ENCODE assay signal across 26 cellular contexts in the genomic region with DNA sequence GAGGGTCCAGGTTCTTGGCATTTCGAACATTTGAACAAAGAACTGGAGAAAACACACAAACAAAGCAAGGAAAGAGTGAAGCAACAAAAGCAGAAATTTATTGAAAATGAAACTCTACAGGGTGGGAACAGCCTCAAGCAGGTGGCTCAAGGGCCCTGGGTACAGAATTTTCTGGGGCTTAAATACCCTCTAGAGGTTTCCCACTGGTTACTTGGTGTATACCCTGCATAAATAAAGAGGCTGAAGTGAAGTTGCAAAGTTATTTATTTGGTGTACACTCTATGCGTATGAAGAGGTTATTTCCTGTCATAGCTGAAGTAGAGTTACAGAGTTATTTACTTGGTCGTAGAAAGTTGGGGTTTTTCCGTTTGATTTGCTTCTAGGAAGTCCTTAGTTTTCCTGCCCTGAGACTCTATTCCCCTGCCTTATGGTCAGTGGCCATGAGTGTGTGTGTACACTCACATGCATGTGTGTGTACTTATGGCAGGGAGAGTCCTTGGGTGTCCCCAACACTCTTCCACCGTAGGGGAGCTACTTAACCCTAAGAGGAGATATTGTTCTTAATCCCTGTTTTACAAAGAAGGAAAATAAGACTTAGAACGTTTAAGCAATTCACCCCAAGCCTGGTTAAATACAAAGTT. TPM values are rescaled to one million over a fixed set of nuclear protein-coding genes. Genes with fewer than 3 reads are reported as not detected.
DNase-seq lines count a peak whose midpoint lies in the region; ATAC-seq, FAIRE-seq and TF ChIP-seq lines count a peak whose summit lies in the region.
"Had no signal": no experiment of that assay in that cellular context is flagged by ENCODE, and none has a peak within 500 bp of the region (broad histone marks: within the 10 kb centered on the region; RNA-seq: fewer than 3 reads in every experiment).

No MANE protein-coding gene starts in this region.

- H3K4me1 ChIP-seq in HepG2 (ENCODE audit: insufficient read depth, low read length): peaks cover 37% of the 10 kb centered on the region
- peaks cover 0 to 7% (median 3%) of the 10 kb centered on the region in 4 donors for H3K4me1 ChIP-seq in right lobe of liver
- peaks cover 9% of the 10 kb centered on the region for H3K4me1 ChIP-seq in lower lobe of right lung
- H3K4me1 ChIP-seq: SJCRH30 had no signal

- WGBS in HepG2 (ENCODE audit: low lambda C conversion rate): 12% methylated on average over 6 of the region's 6 CpGs
- WGBS in right lobe of liver (ENCODE audit: insufficient coverage, low coverage, low lambda C conversion rate, missing lambda C conversion rate): 74% methylated on average over 6 of the region's 6 CpGs

- in situ Hi-C loops in HepG2 (cut with HindIII; ENCODE audit: extremely low pct_ligation_motif_present, low pct_unique_long_range_greater_than_20kb): no loop called here

- POLR2A ChIA-PET in HepG2 (lab: Yijun Ruan, JAX): no interaction called here

- H3K4me3 ChIP-seq in HepG2 (replicated peaks in 1 of 3; ENCODE audit: insufficient read depth in 1 of 3, low read depth in 2 of 3, low read length in 3 of 3): no peak overlapping the region
- no peak overlapping the region for H3K4me3 ChIP-seq in right lobe of liver
- H3K4me3 ChIP-seq in lower lobe of right lung: no peak overlapping the region
- H3K4me3 ChIP-seq: Peyer's patch, SJCRH30 had no signal

- H3K36me3 ChIP-seq in HepG2 (replicated peaks in 1 of 2; ENCODE audit: control insufficient read depth in 1 of 2, insufficient read depth in 2 of 2, low read length in 2 of 2) (no peaks in the 10 kb centered on the region), right lobe of liver (no peaks in the 10 kb centered on the region), lower lobe of right lung (no peaks in the 10 kb centered on the region)
- H3K36me3 ChIP-seq: Peyer's patch, SJCRH30 had no signal

- FAIRE-seq in HepG2 (lab: Jason Lieb, UNC): no peak
- FAIRE-seq: G401.6, H54, HTR-8/SVneo had no signal

- H3K27me3 ChIP-seq in HepG2 (ENCODE audit: control insufficient read depth in 1 of 2, insufficient read depth in 2 of 2, low read length in 2 of 2): peaks cover 0 to 7% of the 10 kb centered on the region in 2 experiments; a peak in 1 of 5 replicates
- H3K27me3 ChIP-seq in right lobe of liver: no peaks in the 10 kb centered on the region
- H3K27me3 ChIP-seq in lower lobe of right lung (ENCODE audit: low read depth): no peaks in the 10 kb centered on the region
- H3K27me3 ChIP-seq: Peyer's patch, SJCRH30 had no signal

- H3K27ac ChIP-seq in HepG2 (ENCODE audit: extremely low read length, insufficient read depth, low read length): no peak overlapping the region
- no peak overlapping the region for H3K27ac ChIP-seq in right lobe of liver
- no peak overlapping the region for H3K27ac ChIP-seq in lower lobe of right lung
- H3K27ac ChIP-seq: KMS-11, Peyer's patch, SJCRH30 had no signal

- BruUV-seq in HepG2 (replicated peaks; lab: Mats Ljungman, UMichigan): no TSS peak

- peak; percentile 21; the same call in 1 of the 3 replicates for ATAC-seq in HepG2
- ATAC-seq in right lobe of liver: no peak
- peak; percentile 46 for ATAC-seq in HG03432 (IDR thresholded peaks at IDR 0.05; ENCODE audit: unreplicated experiment)
- peak; percentile 67 to 81 for ATAC-seq in lower lobe of right lung
- no peak for ATAC-seq in HG03045 (IDR thresholded peaks at IDR 0.05; ENCODE audit: unreplicated experiment)
- ATAC-seq: CD8-positive, alpha-beta T cell; T-cell had no signal

- CTCF ChIA-PET in HepG2 (lab: Yijun Ruan, JAX; ENCODE audit: low intra/inter-chr PET ratio, low total read pairs): no interaction called here

- no peak overlapping the region for H3K9ac ChIP-seq in HepG2 (ENCODE audit: insufficient read depth, low read depth, low read length)
- H3K9ac ChIP-seq: KMS-11 had no signal

- H2AFZ ChIP-seq in HepG2 (ENCODE audit: low read length): no peak overlapping the region

- TF ChIP-seq CTCF in HepG2 (CRISPR knock-in tag; IDR thresholded peaks at IDR 0.05) (no peak), right lobe of liver (IDR thresholded peaks at IDR 0.05) (no peak), lower lobe of right lung (IDR thresholded peaks at IDR 0.05) (no peak)

- H3K4me2 ChIP-seq in HepG2 (ENCODE audit: low read depth, low read length): no peak overlapping the region
- H3K4me2 ChIP-seq: KMS-11 had no signal

- TF ChIP-seq EP300 in HepG2 (IDR thresholded peaks at IDR 0.05; ENCODE audit: low read depth in 2 of 2, low read length in 2 of 2) (no peak), HepG2 (CRISPR knock-in tag; IDR thresholded peaks at IDR 0.05; ENCODE audit: borderline replicate concordance) (no peak)

- no peaks in the 10 kb centered on the region for H3K79me2 ChIP-seq in HepG2 (ENCODE audit: insufficient read depth, low read length)

- DNase-seq in HepG2 (ENCODE audit: low spot score) (no peak), right lobe of liver (no peak), lower lobe of right lung (no peak), NCI-H1092 (lab: John Stamatoyannopoulos, UW) (no peak), RKO (ENCODE audit: low spot score) (no peak), activated T-cell treated with anti-CD3 and anti-CD28 coated beads for 4 hours (no peak)
- DNase-seq: 8988T; AML-193; C1 segment of cervical spinal cord; CD8-positive, alpha-beta T cell; HFFc6; IMR-90; NCI-H1105; NCI-H146; NCI-H2029; NCI-H2227 treated with DMSO at 0.1 percent for 48 hours; NCI-H510A; Peyer's patch; SJCRH30; T-cell had no signal

- TF ChIP-seq POLR2A in HepG2 (IDR thresholded peaks at IDR 0.05; ENCODE audit: insufficient read depth in 1 of 2, low read depth in 2 of 2, low read length in 2 of 2) (no peak), right lobe of liver (IDR thresholded peaks at IDR 0.05) (no peak)

- intact Hi-C loops in HepG2 (cut with micrococcal nuclease; ENCODE audit: unreplicated experiment) (no loop called here), right lobe of liver (cut with DNase I) (no loop called here), lower lobe of right lung (cut with DNase I) (no loop called here)

- H4K20me1 ChIP-seq in HepG2 (ENCODE audit: insufficient read depth, low read length): no peaks in the 10 kb centered on the region

- no peak for TF ChIP-seq RAD21 in HepG2 (CRISPR knock-in tag; IDR thresholded peaks at IDR 0.05)

- H3K9me3 ChIP-seq in HepG2 (ENCODE audit: low read length): no peaks in the 10 kb centered on the region
- no peaks in the 10 kb centered on the region for H3K9me3 ChIP-seq in right lobe of liver
- no peaks in the 10 kb centered on the region for H3K9me3 ChIP-seq in lower lobe of right lung
- H3K9me3 ChIP-seq: Peyer's patch, SJCRH30 had no signal

TF ChIP-seq in HepG2, 621 proteins besides CTCF, POLR2A, EP300 and RAD21:
- TF ChIP-seq, protein P1, sequence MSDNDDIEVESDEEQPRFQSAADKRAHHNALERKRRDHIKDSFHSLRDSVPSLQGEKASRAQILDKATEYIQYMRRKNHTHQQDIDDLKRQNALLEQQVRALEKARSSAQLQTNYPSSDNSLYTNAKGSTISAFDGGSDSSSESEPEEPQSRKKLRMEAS (IDR thresholded peaks at IDR 0.05): no peak
- no peak for TF ChIP-seq ZNF777 (CRISPR knock-in tag; IDR thresholded peaks at IDR 0.05)
- no peak for TF ChIP-seq ZFAT (CRISPR knock-in tag; conservative IDR thresholded peaks at IDR 0.05)
- no peak for TF ChIP-seq NRL (CRISPR knock-in tag; IDR thresholded peaks at IDR 0.05; ENCODE audit: borderline replicate concordance)
- TF ChIP-seq ATF1 (CRISPR knock-in tag; IDR thresholded peaks at IDR 0.05): no peak
- TF ChIP-seq NFKBIZ (CRISPR knock-in tag; IDR thresholded peaks at IDR 0.05): no peak

RNA-seq across cellular contexts. Expression of gene SMCO4, which starts 5.6 kb away (rescaled TPM):
- 26.8 and 28.5 TPM in 2 replicates for total RNA-seq in HepG2 (2016; rRNA removed; fragmentation: Illumina TruSeq; extraction: Trizol)
- 32.8 and 44.9 TPM in 2 replicates for total RNA-seq in HepG2 (2016; cell fraction: cytosol; rRNA removed; fragmentation: Illumina TruSeq; extraction: Trizol; ENCODE audit: low read depth)
- 24.0 and 27.8 TPM in 2 replicates for total RNA-seq in HepG2 (2016; cell fraction: insoluble cytoplasmic fraction; rRNA removed; fragmentation: Illumina TruSeq; extraction: Trizol)
- total RNA-seq in HepG2 (2016; cell fraction: membrane; rRNA removed; fragmentation: Illumina TruSeq; extraction: Trizol): 39.9 and 58.1 TPM in 2 replicates
- total RNA-seq in HepG2 (2016; cell fraction: nucleus; rRNA removed; fragmentation: Illumina TruSeq; extraction: Trizol): 9.4 and 14.7 TPM in 2 replicates
- polyA plus RNA-seq in HepG2 (2011; rRNA removed): 10.6 and 11.7 TPM in 2 replicates
- polyA plus RNA-seq in HepG2 (2011; cell fraction: cytosol; rRNA removed): 8.0 and 8.3 TPM in 2 replicates
- 7.7 and 10.0 TPM in 2 replicates for polyA plus RNA-seq in HepG2 (2011; cell fraction: nucleus; rRNA removed)
- polyA plus RNA-seq in HepG2 (2012): 19.1 and 21.9 TPM in 2 replicates
- polyA plus RNA-seq in HepG2 (2016; cell fraction: cytosol; fragmentation: Illumina TruSeq; extraction: Trizol; ENCODE audit: low read depth): 45.6 and 73.6 TPM in 2 replicates
- 34.5 and 47.2 TPM in 2 replicates for polyA plus RNA-seq in HepG2 (2016; cell fraction: insoluble cytoplasmic fraction; fragmentation: Illumina TruSeq; extraction: Trizol; ENCODE audit: low read depth)
- polyA plus RNA-seq in HepG2 (2016; cell fraction: membrane; fragmentation: Illumina TruSeq; extraction: Trizol; ENCODE audit: low read depth): 48.5 and 75.7 TPM in 2 replicates
- 26.9 and 36.1 TPM in 2 replicates for polyA plus RNA-seq in HepG2 (2016; cell fraction: nucleus; fragmentation: Illumina TruSeq; extraction: Trizol; ENCODE audit: insufficient read depth, low read depth)
- 1.9 and 16.7 TPM in 2 replicates for polyA minus RNA-seq in HepG2 (2011; rRNA and poly(A)+ RNA removed; ENCODE audit: low replicate concordance)
- polyA minus RNA-seq in HepG2 (2011; cell fraction: cytosol; rRNA and poly(A)+ RNA removed): 3.5 TPM in 1 of 2 replicates, not detected in the other
- 2.2 and 6.6 TPM in 2 replicates for polyA minus RNA-seq in HepG2 (2011; cell fraction: nucleus; rRNA and poly(A)+ RNA removed)
- 100 to 1,000 TPM in 1 of 6 experiments, 10 to 100 TPM in 5; 43.5 to 106 (median 51.8) TPM for total RNA-seq in right lobe of liver
- 73.5 TPM for total RNA-seq in lower lobe of right lung

Comparison
In these comparisons a context has a peak if more than half of its experiments do, and no peak if none do; other contexts are left out.
1. ATAC-seq: peak in HepG2 (single experiment), HG03432 (single experiment) and lower lobe of right lung (2 of 2); none in right lobe of liver (0 of 4) and HG03045 (single experiment).